26 cellular contexts compared by ENCODE assay signal in genomic region chr6:162715601-162716000, GRCh38. TPM values are rescaled to one million over a fixed set of nuclear protein-coding genes. Genes with fewer than 3 reads are reported as not detected.
DNase-seq lines count a peak whose midpoint lies in the region; ATAC-seq, FAIRE-seq and TF ChIP-seq lines count a peak whose summit lies in the region.
"Had no signal": no experiment of that assay in that cellular context is flagged by ENCODE, and none has a peak within 500 bp of the region (broad histone marks: within the 10 kb centered on the region; RNA-seq: fewer than 3 reads in every experiment).

No MANE protein-coding gene starts in this region.

- H3K79me1 ChIP-seq in H1 (ENCODE audit: low read depth, low read length) = no peaks in the 10 kb centered on the region

- H3K36me3 ChIP-seq in SK-N-SH (replicated peaks in 1 of 2; ENCODE audit: control insufficient read depth in 1 of 2, insufficient read depth in 2 of 2, low read length in 1 of 2) (no peaks in the 10 kb centered on the region), H1 (ENCODE audit: control insufficient read depth in 2 of 4, insufficient read depth in 4 of 4, low read length in 3 of 4) (no peaks in the 10 kb centered on the region), aorta (ENCODE audit: control insufficient read depth in 1 of 2, insufficient read depth in 2 of 2, low read length in 1 of 2) (no peaks in the 10 kb centered on the region)
- H3K36me3 ChIP-seq: BE2C; BLaER1 treated with 17β-estradiol and CSF1 and Interleukin-3, amounts not matched to agents 10 nM and 100 nM had no signal

- DNase-seq in SK-N-SH = no peak
- DNase-seq in SK-N-DZ (ENCODE audit: low spot score) = peak; percentile 58
- no peak for DNase-seq in H1 (ENCODE audit: low read depth in 1 of 2, low spot score in 2 of 2)
- DNase-seq in aorta = no peak
- DNase-seq: 8988T; ACHN; AML-193; BE2C; CD4-positive, alpha-beta T cell; CD8-positive, alpha-beta memory T cell; DMS 273 treated with DMSO at 0.1 percent for 48 hours; DMS79; EL; GDM1; GOT3; H7; HCEC 1CT had no signal

- H2BK20ac ChIP-seq in H1 (ENCODE audit: low read length) = no peak overlapping the region

- TF ChIP-seq RAD21 in SK-N-SH (IDR thresholded peaks at IDR 0.05; ENCODE audit: low read length) = no peak
- no peak for TF ChIP-seq RAD21 in H1 (IDR thresholded peaks at IDR 0.05 in 1 of 2, conservative IDR thresholded peaks at IDR 0.05 in 1 of 2; ENCODE audit: low read depth in 2 of 2, low read length in 2 of 2)

- no peaks in the 10 kb centered on the region for H3K23me2 ChIP-seq in H1 (ENCODE audit: low read depth, low read length)

- no peak overlapping the region for H3K14ac ChIP-seq in H1 (ENCODE audit: insufficient read length)

- ATAC-seq in SK-N-SH treated with all-trans-retinoic acid at 6 μM for 48 hours (no peak), aorta (ENCODE audit: low FRiP score) (peak; percentile 46), GM19452 (IDR thresholded peaks at IDR 0.05; ENCODE audit: unreplicated experiment) (no peak), GM21423 (IDR thresholded peaks at IDR 0.05; ENCODE audit: unreplicated experiment) (no peak)
- ATAC-seq: A549 had no signal

- H3K4me1 ChIP-seq in SK-N-SH (ENCODE audit: control insufficient read depth in 1 of 2, insufficient read depth in 2 of 2, low read depth in 1 of 2, low read length in 1 of 2) = peaks cover 0 to 17% of the 10 kb centered on the region in 2 experiments; a peak in 2 of 4 replicates
- peaks cover 0 to 5% (median 2%) of the 10 kb centered on the region in 4 experiments; a peak in 3 of 7 replicates for H3K4me1 ChIP-seq in H1 (replicated peaks in 1 of 4; ENCODE audit: control insufficient read depth in 3 of 4, insufficient read depth in 4 of 4, low read length in 3 of 4)
- H3K4me1 ChIP-seq in aorta (ENCODE audit: control insufficient read depth in 1 of 2, insufficient read depth in 2 of 2, low read length in 2 of 2) = no peaks in the 10 kb centered on the region
- H3K4me1 ChIP-seq: A549 had no signal

- H3K79me2 ChIP-seq in SK-N-SH (ENCODE audit: insufficient read depth) = no peaks in the 10 kb centered on the region
- no peaks in the 10 kb centered on the region for H3K79me2 ChIP-seq in H1 (ENCODE audit: control insufficient read depth in 1 of 2, insufficient read depth in 2 of 2, low read length in 2 of 2)

- H2AFZ ChIP-seq in SK-N-SH (ENCODE audit: low read depth) = no peak overlapping the region
- no peak overlapping the region for H2AFZ ChIP-seq in H1 (ENCODE audit: low read length)

- no peak overlapping the region for H4K8ac ChIP-seq in H1 (ENCODE audit: extremely low read depth, insufficient read depth, low read length)

- intact Hi-C loops in aorta (cut with DNase I) = no loop called here

- no peak overlapping the region for H3K9ac ChIP-seq in SK-N-SH
- no peak overlapping the region for H3K9ac ChIP-seq in H1 (replicated peaks in 1 of 4; ENCODE audit: extremely low read depth in 1 of 4, low read depth in 3 of 4, low read length in 3 of 4)
- H3K9ac ChIP-seq: BLaER1 treated with 17β-estradiol and CSF1 and Interleukin-3, amounts not matched to agents 10 nM and 100 nM had no signal

- no peaks in the 10 kb centered on the region for H3F3A ChIP-seq in SK-N-SH (replicated peaks; ENCODE audit: insufficient read depth)

- H4K20me1 ChIP-seq in SK-N-SH (ENCODE audit: insufficient read depth) (no peaks in the 10 kb centered on the region), H1 (replicated peaks in 1 of 2; ENCODE audit: control insufficient read depth in 1 of 2, insufficient read depth in 2 of 2, low read length in 2 of 2) (no peaks in the 10 kb centered on the region)
- H4K20me1 ChIP-seq: BLaER1 treated with 17β-estradiol and CSF1 and Interleukin-3, amounts not matched to agents 10 nM and 100 nM had no signal

- CTCF ChIA-PET in SK-N-SH (lab: Yijun Ruan, JAX) (interaction anchor here (0.6 to 1.5 kb wide), 6 partner anchors 9 to 1666 kb away, joined by 3 to 4 read pairs (median 3); no protein-coding TSS in a partner anchor), H1 (lab: Charles Lee; ENCODE audit: partially characterized antibody) (interaction anchor here (2.0 kb wide), 1 partner anchor 10 kb away, joined by 7 read pairs; no protein-coding TSS in a partner anchor)

- no peaks in the 10 kb centered on the region for H3K9me3 ChIP-seq in SK-N-SH
- 0 out of 4 replicates have a peak, but pooled peaks cover 0 to 2% of the 10 kb centered on the region in 2 experiments for H3K9me3 ChIP-seq in H1 (ENCODE audit: insufficient read depth in 2 of 2, low read depth in 1 of 2, low read length in 1 of 2)
- H3K9me3 ChIP-seq in aorta (ENCODE audit: control insufficient read depth, low read length) = peaks cover 2% of the 10 kb centered on the region
- H3K9me3 ChIP-seq: A549, BE2C had no signal

- H3K56ac ChIP-seq in H1 (replicated peaks; ENCODE audit: insufficient read length, low read depth, low read length) = no peak overlapping the region

- H3K27me3 ChIP-seq in SK-N-SH (ENCODE audit: insufficient read depth) (no peaks in the 10 kb centered on the region), H1 (replicated peaks in 1 of 4; ENCODE audit: control insufficient read depth in 3 of 4, extremely low read depth in 1 of 4, insufficient read depth in 3 of 4, low read length in 3 of 4) (no peaks in the 10 kb centered on the region), aorta (ENCODE audit: control insufficient read depth in 1 of 2, insufficient read depth in 2 of 2, low read length in 1 of 2) (no peaks in the 10 kb centered on the region)
- H3K27me3 ChIP-seq: BE2C; BLaER1 treated with 17β-estradiol and CSF1 and Interleukin-3, amounts not matched to agents 10 nM and 100 nM had no signal

- H3K4ac ChIP-seq in H1 (replicated peaks; ENCODE audit: insufficient read length, low read depth, low read length) = no peak overlapping the region

- H3K9me2 ChIP-seq in SK-N-SH = no peaks in the 10 kb centered on the region

- H2AK5ac ChIP-seq in H1 (ENCODE audit: low read depth, low read length) = no peak overlapping the region

- no peak overlapping the region for H2BK15ac ChIP-seq in H1 (ENCODE audit: low read length)

- WGBS in SK-N-SH (ENCODE audit: low lambda C conversion rate) = 93% methylated on average over 6 of the region's 6 CpGs
- 94% methylated on average over 6 of the region's 6 CpGs; no CpG with 5 or more reads in 1 of the 2 experiments for WGBS in H1 (ENCODE audit: extremely low coverage in 1 of 2, insufficient coverage in 1 of 2, insufficient read length in 1 of 2, insufficient replicate concordance in 2 of 2, low coverage in 1 of 2, low lambda C conversion rate in 2 of 2, missing lambda C conversion rate in 1 of 2), 2 experiments
- 89 to 95% methylated on average over 6 of the region's 6 CpGs for WGBS in aorta, 2 donors

- no peak overlapping the region for H2BK120ac ChIP-seq in H1 (replicated peaks; ENCODE audit: low read depth, low read length)

- TF ChIP-seq EP300 in SK-N-SH (IDR thresholded peaks at IDR 0.05; ENCODE audit: borderline replicate concordance in 1 of 2, low read depth in 1 of 2, low read length in 1 of 2) = no peak
- TF ChIP-seq EP300 in H1 (IDR thresholded peaks at IDR 0.05; ENCODE audit: borderline replicate concordance in 1 of 2, low read depth in 2 of 2, low read length in 2 of 2) = no peak

- POLR2A ChIA-PET in SK-N-SH (lab: Yijun Ruan, JAX) = no interaction called here
- POLR2A ChIA-PET in H1 (lab: Charles Lee; ENCODE audit: partially characterized antibody) = no interaction called here

- no peak overlapping the region for H3K18ac ChIP-seq in H1 (ENCODE audit: extremely low read depth, low read length)

- H3K23ac ChIP-seq in H1 (ENCODE audit: insufficient read length) = no peak overlapping the region

- H2BK5ac ChIP-seq in H1 (ENCODE audit: low read depth, low read length) = no peak overlapping the region

- H4K91ac ChIP-seq in H1 (replicated peaks; ENCODE audit: insufficient read length, low read length) = no peak overlapping the region

- H3K4me2 ChIP-seq in SK-N-SH (no peak overlapping the region), H1 (ENCODE audit: insufficient read depth in 1 of 2, low read depth in 2 of 2, low read length in 2 of 2) (no peak overlapping the region)
- H3K4me2 ChIP-seq: A549; BLaER1 treated with 17β-estradiol and CSF1 and Interleukin-3, amounts not matched to agents 10 nM and 100 nM had no signal

- FAIRE-seq in H1 (lab: Jason Lieb, UNC) = no peak
- FAIRE-seq: A549, D721Med, GM12891, GM18507 had no signal

- TF ChIP-seq CTCF in SK-N-SH (IDR thresholded peaks at IDR 0.05) (no peak), H1 (IDR thresholded peaks at IDR 0.05; ENCODE audit: control extremely low read depth in 1 of 3, insufficient read depth in 1 of 3, low read depth in 1 of 3, low read length in 3 of 3) (no peak)

- TF ChIP-seq POLR2A in H1 (IDR thresholded peaks at IDR 0.05; ENCODE audit: control extremely low read depth in 1 of 2, low read depth in 2 of 2, low read length in 2 of 2) = no peak

- no peak overlapping the region for H4K5ac ChIP-seq in H1 (ENCODE audit: insufficient read length, low read depth, low read length)

- no peak overlapping the region for H3K4me3 ChIP-seq in SK-N-SH (ENCODE audit: low read depth in 2 of 2, low read length in 1 of 2)
- no peak overlapping the region for H3K4me3 ChIP-seq in H1 (ENCODE audit: extremely low read depth in 1 of 4, insufficient read depth in 2 of 4, low read depth in 3 of 4, low read length in 4 of 4)
- no peak overlapping the region for H3K4me3 ChIP-seq in aorta (ENCODE audit: low read length in 2 of 2)
- H3K4me3 ChIP-seq: A549; BLaER1 treated with 17β-estradiol and CSF1 and Interleukin-3, amounts not matched to agents 10 nM and 100 nM had no signal

- H3K27ac ChIP-seq in SK-N-SH (ENCODE audit: low read depth in 2 of 2, low read length in 1 of 2) (no peak overlapping the region; a peak in 1 of 4 replicates), H1 (ENCODE audit: low read depth, low read length) (no peak overlapping the region), aorta (ENCODE audit: low read depth in 1 of 2, low read length in 2 of 2) (no peak overlapping the region)
- H3K27ac ChIP-seq: A549; BLaER1 treated with 17β-estradiol and CSF1 and Interleukin-3, amounts not matched to agents 10 nM and 100 nM had no signal

- peak overlapping the region; percentile 51; the same call in 1 of the 2 replicates for H2BK12ac ChIP-seq in H1 (ENCODE audit: low read depth, low read length)

RNA-seq across cellular contexts. Expression of gene PRKN, which starts 12.0 kb away (rescaled TPM):
- 0.76 and 0.83 TPM in 2 replicates for polyA plus RNA-seq in SK-N-SH (2012; rRNA removed)
- 0.53 and 0.59 TPM in 2 replicates for polyA plus RNA-seq in SK-N-SH (2012; cell fraction: cytosol; rRNA removed)
- polyA plus RNA-seq in SK-N-SH (2012; cell fraction: nucleus; rRNA removed) = 0.68 and 1.2 TPM in 2 replicates
- polyA plus RNA-seq in SK-N-DZ (2014; cell fraction: cytosol; rRNA removed) = 0.93 and 1.6 TPM in 2 replicates
- 0.52 and 0.54 TPM in 2 replicates for polyA plus RNA-seq in SK-N-DZ (2014; cell fraction: nucleus; rRNA removed)
- 0.08 and 0.13 TPM in 2 replicates for total RNA-seq in H1 (2021; fragmentation: NEBNext Ultra II Directional; extraction: Animal tissue kit (Norgen Biotek cat#: 25700))
- 0.19 and 0.29 TPM in 2 replicates for polyA plus RNA-seq in H1 (2011; rRNA removed)
- polyA plus RNA-seq in H1 (2011; cell fraction: cytosol; rRNA removed) = 0.34 TPM
- 0.41 TPM for polyA plus RNA-seq in H1 (2011; cell fraction: nucleus; rRNA removed)
- 0.22 to 0.28 TPM (median 0.23 TPM) in 3 of 4 replicates, not detected in the other for polyA plus RNA-seq in H1 (2012, experiment 1 of 2)
- polyA plus RNA-seq in H1 (2012, experiment 2 of 2) = 0.14 TPM
- 0.39 TPM for polyA plus RNA-seq in H1 (2013, experiment 1 of 2)
- polyA plus RNA-seq in H1 (2013, experiment 2 of 2) = 0.28 TPM
- polyA minus RNA-seq in H1 (2011; rRNA and poly(A)+ RNA removed) = 1.5 and 2.7 TPM in 2 replicates
- polyA minus RNA-seq in H1 (2011; cell fraction: cytosol; rRNA and poly(A)+ RNA removed) = not detected
- 10.2 TPM for polyA minus RNA-seq in H1 (2011; cell fraction: nucleus; rRNA and poly(A)+ RNA removed)
- total RNA-seq in aorta = 10 to 100 TPM in 1 of 2 donors, 1 to 10 TPM in 1; 9.0 to 17.3 TPM
- polyA plus RNA-seq in aorta = 1 to 10 TPM; 1.0 to 2.5 TPM

RNA-seq across cellular contexts. Expression of gene PACRG, which starts 12.2 kb away (rescaled TPM):
- polyA plus RNA-seq in SK-N-SH (2012; rRNA removed) (0.52 and 0.56 TPM in 2 replicates), H1 (2011; rRNA removed) (0.17 and 0.44 TPM in 2 replicates), aorta (1 to 10 TPM in 1 of 2 donors, not detected in 1; 2.7 TPM)
- polyA plus RNA-seq in SK-N-SH (2012; cell fraction: cytosol; rRNA removed) = 0.42 and 0.56 TPM in 2 replicates
- 0.20 and 0.51 TPM in 2 replicates for polyA plus RNA-seq in SK-N-SH (2012; cell fraction: nucleus; rRNA removed)
- polyA plus RNA-seq in SK-N-DZ (2014; cell fraction: cytosol; rRNA removed) = 0.52 and 0.65 TPM in 2 replicates
- polyA plus RNA-seq in SK-N-DZ (2014; cell fraction: nucleus; rRNA removed) = 4.8 TPM in 1 of 2 replicates, not detected in the other
- total RNA-seq in H1 (2021; fragmentation: NEBNext Ultra II Directional; extraction: Animal tissue kit (Norgen Biotek cat#: 25700)) = 0.54 TPM in 1 of 2 replicates, not detected in the other
- 0.30 TPM for polyA plus RNA-seq in H1 (2011; cell fraction: cytosol; rRNA removed)
- polyA plus RNA-seq in H1 (2011; cell fraction: nucleus; rRNA removed) = 0.50 TPM
- 0.28 to 0.76 TPM (median 0.69 TPM) in 3 of 4 replicates, not detected in the other for polyA plus RNA-seq in H1 (2012, experiment 1 of 2)
- polyA plus RNA-seq in H1 (2012, experiment 2 of 2) = 0.29 TPM
- polyA plus RNA-seq in H1 (2013, experiment 1 of 2) = 0.28 TPM
- 0.22 TPM for polyA plus RNA-seq in H1 (2013, experiment 2 of 2)
- 0.41 and 0.91 TPM in 2 replicates for polyA minus RNA-seq in H1 (2011; rRNA and poly(A)+ RNA removed)
- polyA minus RNA-seq in H1 (2011; cell fraction: cytosol; rRNA and poly(A)+ RNA removed) = not detected
- 3.9 TPM for polyA minus RNA-seq in H1 (2011; cell fraction: nucleus; rRNA and poly(A)+ RNA removed)
- total RNA-seq in aorta = under 1 TPM; 0.26 to 0.54 TPM
- total RNA-seq: CD8-positive, alpha-beta memory T cell had no signal
- polyA plus RNA-seq: CD14-positive monocyte; CD8-positive, alpha-beta memory T cell had no signal
